8 cellular contexts compared by ENCODE assay signal in the genomic region with DNA sequence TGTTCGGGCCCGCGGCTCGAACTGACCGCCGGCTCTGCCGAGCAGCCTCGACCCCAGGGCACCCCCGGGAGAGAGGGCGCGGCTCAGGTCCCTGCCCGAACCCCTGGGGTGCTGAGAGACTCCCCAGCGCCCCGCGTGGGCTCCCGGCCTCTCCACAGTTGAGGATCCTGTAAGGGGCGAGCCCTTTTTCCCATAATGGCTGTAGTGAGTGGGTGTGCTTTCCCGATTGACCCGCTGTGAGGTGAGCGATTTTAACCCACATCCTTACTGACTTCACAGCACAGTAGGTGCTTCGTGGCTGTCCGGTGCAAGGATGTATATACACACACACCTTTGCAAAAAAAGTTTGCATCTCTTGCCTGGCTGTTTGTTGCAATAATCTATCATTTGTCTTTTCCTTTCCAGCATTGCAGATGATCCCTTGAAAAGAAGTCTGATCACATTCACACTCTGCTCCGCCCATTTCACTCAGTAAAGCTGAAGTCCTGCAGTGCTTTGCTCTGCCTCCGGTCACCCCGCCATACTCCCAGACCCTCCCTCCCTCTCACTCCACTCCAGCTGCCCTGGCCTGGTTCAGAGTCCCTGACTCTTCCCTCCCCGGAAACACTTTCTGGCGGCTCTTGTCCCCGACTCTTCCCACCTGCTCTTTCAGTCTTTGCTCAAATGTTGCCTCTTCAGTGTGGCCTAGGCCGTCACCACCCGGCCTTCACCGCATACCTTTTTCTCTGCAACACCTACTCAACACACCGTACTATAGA. TPM values are rescaled to one million over a fixed set of nuclear protein-coding genes. Genes with fewer than 3 reads are reported as not detected.
DNase-seq lines count a peak whose midpoint lies in the region; ATAC-seq and TF ChIP-seq lines count a peak whose summit lies in the region.

No MANE protein-coding gene starts in this region.

- H3K4me3 Mint-ChIP-seq in activated B cell treated with CpG ODN at 0.5 μM for 24 hours: peak overlapping the region; percentile 90
- H3K4me3 Mint-ChIP-seq in stimulated activated effector memory CD8-positive, alpha-beta T cell treated with anti-CD3 and anti-CD28 coated beads, Interleukin-12 subunit alpha, Interleukin-12 subunit beta, amount 100 ng/mL, for 72 hours: peak overlapping the region; percentile 83

- POLR2A ChIA-PET in activated B cell treated with CpG ODN at 0.5 μM for 24 hours (lab: Charles Lee): interaction anchor here (1.0 to 2.2 kb wide), 8 partner anchors 15 to 129 kb away, joined by 4 to 23 read pairs (median 10); partner anchors contain the start of genes ITGB2, PTTG1IP and SUMO3

- H3K27ac Mint-ChIP-seq in activated B cell treated with CpG ODN at 0.5 μM for 24 hours: peak overlapping the region; percentile 61
- H3K27ac Mint-ChIP-seq in stimulated activated effector memory CD8-positive, alpha-beta T cell treated with anti-CD3 and anti-CD28 coated beads, Interleukin-12 subunit alpha, Interleukin-12 subunit beta, amount 100 ng/mL, for 72 hours: peak overlapping the region; percentile 84

- intact Hi-C loops in activated B cell treated with CpG ODN at 0.5 μM for 24 hours (cut with micrococcal nuclease): loop anchor here (5.0 kb wide), 1 partner anchor 310 kb away; no protein-coding TSS in a partner anchor

- peaks cover 69% of the 10 kb centered on the region for H3K36me3 Mint-ChIP-seq in activated B cell treated with CpG ODN at 0.5 μM for 24 hours (ENCODE audit: low read depth)
- peaks cover 75% of the 10 kb centered on the region for H3K36me3 Mint-ChIP-seq in stimulated activated effector memory CD8-positive, alpha-beta T cell treated with anti-CD3 and anti-CD28 coated beads, Interleukin-12 subunit alpha, Interleukin-12 subunit beta, amount 100 ng/mL, for 72 hours

- CTCF ChIA-PET in activated B cell treated with CpG ODN at 0.5 μM for 24 hours (lab: Charles Lee): interaction anchor here (0.6 to 4.2 kb wide), 8 partner anchors 13 to 748 kb away, joined by 3 to 46 read pairs (median 4); no protein-coding TSS in a partner anchor

- H3K27me3 ChIP-seq in GM06990 (replicated peaks; ENCODE audit: control insufficient read depth, insufficient read depth, low read length): no peaks in the 10 kb centered on the region

- peaks cover 15% of the 10 kb centered on the region for H3K36me3 ChIP-seq in GM06990 (ENCODE audit: control insufficient read depth, insufficient read depth, low read length)

- H3K9me3 Mint-ChIP-seq in activated B cell treated with CpG ODN at 0.5 μM for 24 hours: no peaks in the 10 kb centered on the region
- no peaks in the 10 kb centered on the region for H3K9me3 Mint-ChIP-seq in stimulated activated effector memory CD8-positive, alpha-beta T cell treated with anti-CD3 and anti-CD28 coated beads, Interleukin-12 subunit alpha, Interleukin-12 subunit beta, amount 100 ng/mL, for 72 hours

- ATAC-seq in HG03432 (IDR thresholded peaks at IDR 0.05; ENCODE audit: unreplicated experiment) (peak; percentile 21), activated B cell treated with CpG ODN at 0.5 μM for 24 hours (ENCODE audit: low read depth) (peak; percentile 5), HG03039 (IDR thresholded peaks at IDR 0.05; ENCODE audit: unreplicated experiment) (no peak), HG03342 (IDR thresholded peaks at IDR 0.05; ENCODE audit: unreplicated experiment) (no peak)
- peak; percentile 35 for ATAC-seq in stimulated activated effector memory CD8-positive, alpha-beta T cell treated with anti-CD3 and anti-CD28 coated beads, Interleukin-12 subunit alpha, Interleukin-12 subunit beta, amount 100 ng/mL, for 72 hours

- H3K4me3 ChIP-seq in GM06990 (replicated peaks; ENCODE audit: low read depth, low read length) (peak overlapping the region; percentile 95), iPS-11a (ENCODE audit: low read depth, low read length) (peak overlapping the region; percentile 66)

- TF ChIP-seq CTCF in GM06990 (IDR thresholded peaks at IDR 0.05; ENCODE audit: insufficient read depth, low read length, poor library complexity, severe bottlenecking) (peak; percentile 23), activated B cell treated with CpG ODN at 0.5 μM for 24 hours (IDR thresholded peaks at IDR 0.05) (no peak)

- DNase-seq in GM06990 (ENCODE audit: extremely low read depth, insufficient read length) (no peak), activated B cell treated with CpG ODN at 0.5 μM for 24 hours (no peak), NCI-H2171 (lab: John Stamatoyannopoulos, UW) (no peak)
- no peak for DNase-seq in stimulated activated effector memory CD8-positive, alpha-beta T cell treated with anti-CD3 and anti-CD28 coated beads, Interleukin-12 subunit alpha, Interleukin-12 subunit beta, amount 100 ng/mL, for 72 hours (ENCODE audit: low spot score in 2 of 2)

- no peaks in the 10 kb centered on the region for H3K27me3 Mint-ChIP-seq in activated B cell treated with CpG ODN at 0.5 μM for 24 hours

- peaks cover 37% of the 10 kb centered on the region for H3K4me1 Mint-ChIP-seq in activated B cell treated with CpG ODN at 0.5 μM for 24 hours
- H3K4me1 Mint-ChIP-seq in stimulated activated effector memory CD8-positive, alpha-beta T cell treated with anti-CD3 and anti-CD28 coated beads, Interleukin-12 subunit alpha, Interleukin-12 subunit beta, amount 100 ng/mL, for 72 hours: peaks cover 38% of the 10 kb centered on the region

RNA-seq across cellular contexts. Expression of gene UBE2G2, which starts 1.0 kb away (rescaled TPM):
- total RNA-seq in activated B cell treated with CpG ODN at 0.5 μM for 24 hours: 102 and 108 TPM in 2 replicates

RNA-seq across cellular contexts. Expression of gene SUMO3, which starts 15.3 kb away (rescaled TPM):
- 63.2 and 66.0 TPM in 2 replicates for total RNA-seq in activated B cell treated with CpG ODN at 0.5 μM for 24 hours

Comparison
In these comparisons a context has a peak if more than half of its experiments do, and no peak if none do; other contexts are left out.
1. ATAC-seq: peak in HG03432 (single experiment), activated B cell treated with CpG ODN at 0.5 μM for 24 hours (single experiment) and stimulated activated effector memory CD8-positive, alpha-beta T cell treated with anti-CD3 and anti-CD28 coated beads, Interleukin-12 subunit alpha, Interleukin-12 subunit beta, amount 100 ng/mL, for 72 hours (single experiment); none in HG03039 (single experiment) and HG03342 (single experiment).